8 cellular contexts compared by ENCODE assay signal in the genomic region with DNA sequence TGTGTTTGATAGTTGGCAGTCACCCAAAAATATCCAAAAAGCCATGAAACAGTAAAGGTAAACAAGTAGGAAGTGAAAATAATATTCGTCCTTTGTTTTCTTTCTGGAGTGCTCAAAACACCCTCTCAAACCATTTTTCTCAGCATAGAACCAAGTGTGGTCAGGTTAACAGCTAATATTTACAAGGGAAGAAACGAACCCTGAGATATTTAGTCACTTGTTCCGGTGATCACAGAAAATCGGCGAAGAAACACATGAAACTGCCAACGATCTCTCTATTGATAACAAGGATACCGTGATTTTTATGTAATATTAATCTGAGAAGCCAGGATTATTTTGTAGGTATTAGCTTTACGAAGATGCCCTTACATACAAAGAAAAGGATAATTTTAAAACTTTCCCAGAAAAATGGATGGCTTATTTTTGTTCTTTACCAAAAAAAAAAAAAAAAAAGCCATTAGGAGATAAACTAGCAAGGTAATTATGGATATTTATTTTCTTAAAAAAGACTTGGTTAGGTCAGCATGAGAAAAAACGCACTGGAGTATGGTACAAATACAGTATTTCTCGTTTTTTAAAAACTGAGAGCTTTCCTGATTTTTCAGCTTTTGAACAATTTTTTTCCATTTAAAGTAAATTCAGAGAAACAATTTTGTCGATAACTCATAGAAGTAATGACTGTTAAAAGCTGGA.
DNase-seq lines count a peak whose midpoint lies in the region; ATAC-seq and TF ChIP-seq lines count a peak whose summit lies in the region.

No MANE protein-coding gene starts in this region.

- no peaks in the 10 kb centered on the region for H3K36me3 ChIP-seq in HUES64 (ENCODE audit: insufficient read depth, low read length)
- H3K36me3 ChIP-seq in stomach smooth muscle (ENCODE audit: control insufficient read depth in 2 of 2, insufficient read depth in 2 of 2, low read length in 2 of 2) = no peaks in the 10 kb centered on the region

- TF ChIP-seq CTCF in CD14-positive monocyte (IDR thresholded peaks at IDR 0.05) = no peak

- peaks cover 0 to 3% (median 0%) of the 10 kb centered on the region in 7 donors for H3K9me3 Mint-ChIP-seq in CD14-positive monocyte
- no peaks in the 10 kb centered on the region for H3K9me3 Mint-ChIP-seq in activated naive CD4-positive, alpha-beta T cell treated with anti-CD3 and anti-CD28 coated beads, Interleukin-2, amount 50 U/mL, for 72 hours

- H3K27me3 ChIP-seq in HUES64 (ENCODE audit: insufficient read depth, low read length) = no peaks in the 10 kb centered on the region
- H3K27me3 ChIP-seq in stomach smooth muscle (ENCODE audit: control insufficient read depth in 1 of 2, insufficient read depth in 2 of 2, low read length in 2 of 2) = no peaks in the 10 kb centered on the region

- no peaks in the 10 kb centered on the region for H3K36me3 Mint-ChIP-seq in CD14-positive monocyte
- H3K36me3 Mint-ChIP-seq in activated naive CD4-positive, alpha-beta T cell treated with anti-CD3 and anti-CD28 coated beads, Interleukin-2, amount 50 U/mL, for 72 hours = peaks cover 0 to 8% of the 10 kb centered on the region in 2 donors

- H3K4me3 ChIP-seq in HUES64 (ENCODE audit: low read length) = peak overlapping the region; percentile 76
- H3K4me3 ChIP-seq in iPS-18c (ENCODE audit: insufficient read depth, low read depth, low read length) = peak overlapping the region; percentile 73
- H3K4me3 ChIP-seq in stomach smooth muscle (ENCODE audit: low read length in 2 of 2) = peak overlapping the region; percentile 55 to 82

- H3K27ac Mint-ChIP-seq in CD14-positive monocyte = peak overlapping the region; percentile 98 to 100 (median 99)
- peak overlapping the region; percentile 98 to 99 for H3K27ac Mint-ChIP-seq in activated naive CD4-positive, alpha-beta T cell treated with anti-CD3 and anti-CD28 coated beads, Interleukin-2, amount 50 U/mL, for 72 hours

- no peaks in the 10 kb centered on the region for H3K9me3 ChIP-seq in HUES64 (ENCODE audit: insufficient read depth, low read depth, low read length)
- no peaks in the 10 kb centered on the region for H3K9me3 ChIP-seq in iPS-18c (ENCODE audit: control insufficient read depth, insufficient read depth, low read length)
- H3K9me3 ChIP-seq in stomach smooth muscle (ENCODE audit: control insufficient read depth in 2 of 2, low read length in 2 of 2) = no peaks in the 10 kb centered on the region

- no peak for ATAC-seq in activated naive CD4-positive, alpha-beta T cell treated with anti-CD3 and anti-CD28 coated beads, Interleukin-2, amount 50 U/mL, for 72 hours
- ATAC-seq in activated CD4-positive, CD25-positive, alpha-beta regulatory T cell treated with anti-CD3 and anti-CD28 coated beads, Interleukin-2, amount 50 U/mL, for 24 hours = no peak

- peak overlapping the region; percentile 86 to 93 for H3K4me3 Mint-ChIP-seq in CD14-positive monocyte

- H3K27me3 Mint-ChIP-seq in CD14-positive monocyte (ENCODE audit: low read depth in 3 of 3) = peaks cover 0 to 1% (median 0%) of the 10 kb centered on the region in 3 donors

- peak overlapping the region; percentile 100 for H3K27ac ChIP-seq in HUES64 (ENCODE audit: low read depth, low read length)
- H3K27ac ChIP-seq in stomach smooth muscle (ENCODE audit: low read length) = peak overlapping the region; percentile 100

- H3K9ac ChIP-seq in HUES64 (ENCODE audit: low read depth, low read length) (peak overlapping the region; percentile 98), stomach smooth muscle (ENCODE audit: low read length in 2 of 2) (peak overlapping the region; percentile 74 to 92)

- peaks cover 27% of the 10 kb centered on the region for H3K4me1 ChIP-seq in HUES64 (ENCODE audit: insufficient read depth, low read length)
- H3K4me1 ChIP-seq in stomach smooth muscle (ENCODE audit: control insufficient read depth, insufficient read depth, low read length) = peaks cover 9% of the 10 kb centered on the region

- peaks cover 16% of the 10 kb centered on the region for H3K4me1 Mint-ChIP-seq in CD14-positive monocyte

- DNase-seq in CD14-positive monocyte (ENCODE audit: low spot score) = no peak
- DNase-seq in activated naive CD4-positive, alpha-beta T cell treated with anti-CD3 and anti-CD28 coated beads, Interleukin-2, amount 50 U/mL, for 72 hours (ENCODE audit: low spot score in 2 of 2) = no peak
- no peak for DNase-seq in putamen (ENCODE audit: low spot score)
- DNase-seq in NCI-H1417 (lab: John Stamatoyannopoulos, UW) = no peak

- WGBS in HUES64 = 37% methylated on average over 8 of the region's 11 CpGs

- intact Hi-C loops in CD14-positive monocyte (cut with micrococcal nuclease) = loop anchor here (2.0 to 10.0 kb wide), 5 partner anchors 63 to 137 kb away; partner anchors contain the start of genes COX20 (in 2 of the 2) and HNRNPU (in 1 of the 2)
